9 cellular contexts compared by ENCODE assay signal in genomic region chr9:14652729-14653377, GRCh38. TPM values are rescaled to one million over a fixed set of nuclear protein-coding genes. Genes with fewer than 3 reads are reported as not detected.
DNase-seq lines count a peak whose midpoint lies in the region; ATAC-seq and TF ChIP-seq lines count a peak whose summit lies in the region.
"Had no signal": no experiment of that assay in that cellular context is flagged by ENCODE, and none has a peak within 500 bp of the region (broad histone marks: within the 10 kb centered on the region; RNA-seq: fewer than 3 reads in every experiment).

No MANE protein-coding gene starts in this region.

- no peak overlapping the region for H3K9ac ChIP-seq in Karpas-422 (ENCODE audit: low read length)

- ATAC-seq in HG03378 (IDR thresholded peaks at IDR 0.05; ENCODE audit: unreplicated experiment) (no peak), HG03520 (IDR thresholded peaks at IDR 0.05; ENCODE audit: unreplicated experiment) (no peak)

- H3K36me3 ChIP-seq in Karpas-422 (ENCODE audit: insufficient read depth, low read length) = peaks cover 62% of the 10 kb centered on the region
- peaks cover 5% of the 10 kb centered on the region for H3K36me3 ChIP-seq in suprapubic skin

- H3K27ac ChIP-seq in Karpas-422 (ENCODE audit: low read length) (no peak overlapping the region), suprapubic skin (no peak overlapping the region)
- H3K27ac ChIP-seq: HL-60 had no signal

- H3K4me3 ChIP-seq in Karpas-422 (ENCODE audit: low read length) (no peak overlapping the region), suprapubic skin (no peak overlapping the region)

- H3K79me2 ChIP-seq in Karpas-422 (ENCODE audit: low read length) = peaks cover 68% of the 10 kb centered on the region

- H3K4me1 ChIP-seq in Karpas-422 (ENCODE audit: low read length) (no peaks in the 10 kb centered on the region), suprapubic skin (no peaks in the 10 kb centered on the region)

- no peak overlapping the region for H2AFZ ChIP-seq in Karpas-422 (ENCODE audit: low read length)

- 79% methylated on average over 4 of the region's 4 CpGs for WGBS in suprapubic skin

- H3K4me2 ChIP-seq in Karpas-422 (ENCODE audit: low read depth, low read length, poor library complexity, severe bottlenecking) = no peak overlapping the region

- H3K9me2 ChIP-seq in Karpas-422 (replicated peaks; ENCODE audit: insufficient read depth, low read length) = no peaks in the 10 kb centered on the region

- no peak for TF ChIP-seq POLR2A in suprapubic skin (IDR thresholded peaks at IDR 0.05)

- H4K20me1 ChIP-seq in Karpas-422 (ENCODE audit: insufficient read depth, low read depth, low read length) = no peaks in the 10 kb centered on the region

- H3K9me3 ChIP-seq in Karpas-422 (ENCODE audit: low read length) (peaks cover 7% of the 10 kb centered on the region), suprapubic skin (peaks cover 11% of the 10 kb centered on the region)

- TF ChIP-seq EP300 in suprapubic skin (IDR thresholded peaks at IDR 0.05) = no peak

- DNase-seq in D341Med (ENCODE audit: low spot score) = peak; percentile 45
- DNase-seq in Karpas-422 = peak; percentile 67
- peak; percentile 36 for DNase-seq in SW480 (ENCODE audit: low spot score)
- DNase-seq in kidney tubule cell (ENCODE audit: low spot score) = peak; percentile 53
- no peak for DNase-seq in suprapubic skin (ENCODE audit: low spot score in 2 of 2)
- no peak for DNase-seq in amniotic stem cell (lab: John Stamatoyannopoulos, UW)

- no peak for TF ChIP-seq CTCF in suprapubic skin (IDR thresholded peaks at IDR 0.05)

- H3K27me3 ChIP-seq in Karpas-422 (ENCODE audit: low read length) (no peaks in the 10 kb centered on the region), suprapubic skin (no peaks in the 10 kb centered on the region)

RNA-seq across cellular contexts. Expression of gene ZDHHC21, which starts 40.4 kb away (rescaled TPM):
- 35.6 and 84.6 TPM in 2 replicates for total RNA-seq in Karpas-422 (2014; rRNA removed; shearing (Covaris generic); ENCODE audit: low replicate concordance)
- total RNA-seq in suprapubic skin = 10 to 100 TPM in 1 of 4 donors, 1 to 10 TPM in 3; 6.5 to 12.9 (median 9.5) TPM

Comparison
In these comparisons a context has a peak if more than half of its experiments do, and no peak if none do; other contexts are left out.
1. DNase-seq: peak in D341Med (single experiment), Karpas-422 (single experiment), SW480 (single experiment) and kidney tubule cell (single experiment); none in suprapubic skin (0 of 2) and amniotic stem cell (single experiment).